ENCODE assay signal across 33 cellular contexts in genomic region chr6:9638861-9639260, GRCh38.
"Had no signal": no experiment of that assay in that cellular context is flagged by ENCODE, and none has a peak within 500 bp of the region (broad histone marks: within the 10 kb centered on the region; RNA-seq: fewer than 3 reads in every experiment).

No MANE protein-coding gene starts in this region.

- DNase-seq: Karpas-422, Kasumi-1, MG63, MM.1S, MV-4-11, NCI-H1048, NCI-H1092, NCI-H1092 treated with DMSO at 0.1 percent for 48 hours, NCI-H1105, NCI-H1105 treated with DMSO at 0.1 percent for 48 hours, NCI-H1417, NCI-H1417 treated with DMSO at 0.1 percent for 48 hours, NCI-H1436, NCI-H1436 treated with DMSO at 0.1 percent for 48 hours, NCI-H146, NCI-H1694, NCI-H1694 treated with DMSO at 0.1 percent for 48 hours, NCI-H187, NCI-H187 treated with DMSO at 0.1 percent for 48 hours, NCI-H1930, NCI-H2029, NCI-H2029 treated with DMSO at 0.1 percent for 48 hours, NCI-H2081, NCI-H2081 treated with DMSO at 0.1 percent for 48 hours, NCI-H2107, NCI-H2171, NCI-H2171 treated with DMSO at 0.1 percent for 48 hours, NCI-H2227 treated with DMSO at 0.1 percent for 48 hours, NCI-H226, NCI-H345, NCI-H446, NCI-H446 treated with DMSO at 0.1 percent for 48 hours, NCI-H510A had no signal

- H3K4me3 ChIP-seq: MG63 had no signal
